Comparison of ENCODE assay signal across 18 cellular contexts in the genomic region with DNA sequence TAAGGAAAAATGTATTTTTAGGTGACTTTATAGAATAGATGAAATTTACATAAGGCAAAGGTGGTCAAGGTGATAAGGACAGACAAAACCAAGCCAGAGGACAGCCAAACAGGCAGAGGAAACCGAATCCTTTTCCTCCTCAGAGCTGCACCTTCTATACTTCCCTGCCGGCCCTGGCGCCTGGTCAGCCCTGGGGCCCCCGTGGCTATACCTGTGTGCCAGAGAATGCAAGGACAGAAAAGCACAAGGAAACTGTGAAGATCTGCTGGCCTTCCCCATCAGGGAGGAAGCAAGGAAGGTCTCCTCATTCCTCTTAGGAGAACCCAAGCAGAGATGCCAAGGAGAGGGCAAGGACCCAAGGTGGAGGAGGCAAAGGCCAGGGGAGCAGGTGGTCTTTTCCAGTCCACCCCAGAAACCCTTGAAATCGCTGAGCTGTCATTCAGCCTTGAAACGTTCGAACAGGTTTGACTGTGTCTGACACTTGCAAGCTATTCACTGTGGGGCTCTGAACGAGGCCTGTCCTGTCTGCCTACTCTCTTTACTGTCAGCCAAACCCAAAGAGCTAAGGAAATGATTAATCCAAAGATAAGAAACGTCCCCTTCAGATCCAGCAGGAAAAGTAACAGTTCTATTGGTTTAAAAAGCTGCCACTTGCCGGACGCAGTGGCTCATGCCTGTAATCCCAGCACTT.
DNase-seq lines count a peak whose midpoint lies in the region; ATAC-seq and TF ChIP-seq lines count a peak whose summit lies in the region.
"Had no signal": no experiment of that assay in that cellular context is flagged by ENCODE, and none has a peak within 500 bp of the region (broad histone marks: within the 10 kb centered on the region; RNA-seq: fewer than 3 reads in every experiment).

No MANE protein-coding gene starts in this region.

- DNase-seq in T-helper 17 cell (no peak), kidney glomerular epithelial cell (lab: John Stamatoyannopoulos, UW) (peak; percentile 2), posterior vena cava (ENCODE audit: low spot score) (peak; percentile 73), NCI-H2196 (lab: John Stamatoyannopoulos, UW; ENCODE audit: unreplicated experiment) (no peak), psoas muscle (no peak)
- no peak for DNase-seq in stimulated activated naive CD4-positive, alpha-beta T cell (lab: John Stamatoyannopoulos, UW)
- DNase-seq: CD8-positive, alpha-beta memory T cell; DMS79 treated with DMSO at 0.1 percent for 48 hours; GOT3; NCI-H1105 treated with DMSO at 0.1 percent for 48 hours; NCI-H187; NCI-H2171; NCI-H510A; NCI-H774; RPMI8226; SIG-M5 had no signal

- no peaks in the 10 kb centered on the region for H3K27me3 ChIP-seq in BLaER1 treated with 17β-estradiol and CSF1 and Interleukin-3, amounts not matched to agents 10 nM and 100 nM
- no peaks in the 10 kb centered on the region for H3K27me3 ChIP-seq in psoas muscle (ENCODE audit: insufficient read depth in 3 of 3, low read length in 2 of 3)

- H3K9me3 ChIP-seq in BLaER1 treated with 17β-estradiol and CSF1 and Interleukin-3, amounts not matched to agents 10 nM and 100 nM (replicated peaks in 1 of 11): no peaks in the 10 kb centered on the region
- H3K9me3 ChIP-seq in T-helper 17 cell (ENCODE audit: control insufficient read depth, low read length, poor library complexity, severe bottlenecking) (no peaks in the 10 kb centered on the region), psoas muscle (no peaks in the 10 kb centered on the region)

- H3K4me1 Mint-ChIP-seq in T-helper 17 cell: peaks cover 54% of the 10 kb centered on the region

- H3K27ac ChIP-seq in BLaER1 treated with 17β-estradiol and CSF1 and Interleukin-3, amounts not matched to agents 10 nM and 100 nM: peak overlapping the region in 8 of 11 experiments; percentile 8 to 95 (median 93); a peak in 16 of 22 replicates
- H3K27ac ChIP-seq in psoas muscle: no peak overlapping the region
- H3K27ac ChIP-seq: HL-60 had no signal

- H4K20me1 ChIP-seq in BLaER1 treated with 17β-estradiol and CSF1 and Interleukin-3, amounts not matched to agents 10 nM and 100 nM: no peaks in the 10 kb centered on the region

- H3K9ac ChIP-seq in BLaER1 treated with 17β-estradiol and CSF1 and Interleukin-3, amounts not matched to agents 10 nM and 100 nM: peak overlapping the region in 4 of 11 experiments; percentile 2 to 29 (median 13); a peak in 1 of 22 replicates

- ATAC-seq in T-helper 17 cell (no peak), psoas muscle (no peak)

- peaks cover 0 to 52% (median 25%) of the 10 kb centered on the region in 11 experiments; a peak in 12 of 22 replicates for H3K36me3 ChIP-seq in BLaER1 treated with 17β-estradiol and CSF1 and Interleukin-3, amounts not matched to agents 10 nM and 100 nM
- H3K36me3 ChIP-seq in psoas muscle (ENCODE audit: insufficient read depth in 1 of 2, low read depth in 1 of 2): no peaks in the 10 kb centered on the region

- intact Hi-C loops in posterior vena cava (cut with DNase I): loop anchor here in 1 of 2 donors (10.0 kb wide), 1 partner anchor 108 kb away; no protein-coding TSS in a partner anchor
- intact Hi-C loops in psoas muscle (cut with DNase I): no loop called here

- peaks cover 91 to 100% (median 100%) of the 10 kb centered on the region in 10 experiments for H3K4me1 ChIP-seq in BLaER1 treated with 17β-estradiol and CSF1 and Interleukin-3, amounts not matched to agents 10 nM and 100 nM
- no peaks in the 10 kb centered on the region for H3K4me1 ChIP-seq in psoas muscle

- H3K4me3 ChIP-seq in BLaER1 treated with 17β-estradiol and CSF1 and Interleukin-3, amounts not matched to agents 10 nM and 100 nM: no peak overlapping the region
- no peak overlapping the region for H3K4me3 ChIP-seq in psoas muscle

- H3K27ac Mint-ChIP-seq in T-helper 17 cell: peak overlapping the region; percentile 82

- peak overlapping the region in 10 of 11 experiments; percentile 79 to 96 (median 92); a peak in 19 of 22 replicates for H3K4me2 ChIP-seq in BLaER1 treated with 17β-estradiol and CSF1 and Interleukin-3, amounts not matched to agents 10 nM and 100 nM

- WGBS in psoas muscle, 3 donors: 77 to 82% (median 78%) methylated on average over 11 of the region's 11 CpGs

- TF ChIP-seq CTCF in psoas muscle (IDR thresholded peaks at IDR 0.05): no peak

- H3K4me3 Mint-ChIP-seq in T-helper 17 cell: no peak overlapping the region

- H3K36me3 Mint-ChIP-seq in T-helper 17 cell (ENCODE audit: low read depth): no peaks in the 10 kb centered on the region

- H3K27me3 Mint-ChIP-seq in T-helper 17 cell: no peaks in the 10 kb centered on the region
- H3K27me3 Mint-ChIP-seq: CD8-positive, alpha-beta memory T cell had no signal

Comparison
In these comparisons a context has a peak if more than half of its experiments do, and no peak if none do; other contexts are left out.
1. DNase-seq: peak in kidney glomerular epithelial cell (single experiment) and posterior vena cava (single experiment); none in T-helper 17 cell (0 of 3), NCI-H2196 (single experiment), psoas muscle (0 of 2) and stimulated activated naive CD4-positive, alpha-beta T cell (0 of 6).